In the genomic region with DNA sequence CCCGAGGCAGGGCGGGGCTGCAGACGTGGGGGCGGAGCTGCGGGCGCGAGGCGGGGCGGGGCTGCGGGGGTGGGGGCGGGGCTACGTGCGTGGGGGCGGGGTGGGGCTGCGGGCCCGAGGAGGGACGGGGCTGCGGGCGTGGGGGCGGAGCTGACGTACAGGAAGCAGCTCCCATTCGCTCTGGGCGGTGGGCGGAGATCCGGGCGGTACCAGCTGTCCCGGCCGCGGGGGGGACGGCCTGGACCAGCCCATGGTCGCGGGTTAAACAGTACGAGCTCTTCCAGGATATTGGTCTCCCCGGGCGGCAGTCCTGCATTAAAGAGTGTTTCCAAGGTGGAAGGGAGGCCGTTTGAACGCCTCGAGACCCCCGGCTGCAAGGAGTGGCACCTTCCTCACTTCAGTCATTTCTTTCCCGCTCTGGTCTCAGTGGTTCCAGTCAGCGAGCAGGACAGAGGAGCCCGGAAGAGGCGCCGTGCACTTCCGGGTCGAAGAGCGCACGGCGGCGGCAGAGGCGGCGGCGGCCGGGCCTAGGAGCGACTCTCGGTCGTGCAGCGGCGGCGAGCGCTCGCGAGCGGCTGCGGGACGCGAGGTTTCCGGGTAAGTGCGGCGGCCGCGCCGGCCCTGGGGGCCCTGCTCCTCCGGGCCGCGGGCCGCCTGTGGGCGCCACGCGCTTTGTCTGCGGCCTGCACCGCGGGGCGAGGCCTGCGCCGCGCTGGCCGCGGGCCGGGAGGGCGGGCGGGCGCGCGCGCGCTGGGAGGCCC, we compare ENCODE assay signal across 8 cellular contexts. TPM values are rescaled to one million over a fixed set of nuclear protein-coding genes. Genes with fewer than 3 reads are reported as not detected.
DNase-seq lines count a peak whose midpoint lies in the region; ATAC-seq, FAIRE-seq and TF ChIP-seq lines count a peak whose summit lies in the region.

PHRF1 (plus strand) TSS at position 475 of the 761 bp plus-strand sequence. CDS start 5,043 bp downstream, outside the sequence.

- H3K9me3 ChIP-seq in keratinocyte (ENCODE audit: control insufficient read depth, low read depth, low read length), result no peaks in the 10 kb centered on the region

- FAIRE-seq in keratinocyte (lab: Jason Lieb, UNC), result no peak

- no peaks in the 10 kb centered on the region for H3K27me3 ChIP-seq in keratinocyte (ENCODE audit: control insufficient read depth, extremely low read depth, insufficient read depth, low read length)

- no peaks in the 10 kb centered on the region for H3K27me3 Mint-ChIP-seq in central memory CD8-positive, alpha-beta T cell

- peak within 1 kb of the TSS; percentile 97 for H3K4me2 ChIP-seq in keratinocyte (ENCODE audit: control insufficient read depth, extremely low read depth, insufficient read depth, low read depth, low read length)

- H3K4me3 Mint-ChIP-seq in central memory CD8-positive, alpha-beta T cell, result peak within 1 kb of the TSS; percentile 93

- H3K4me1 ChIP-seq in keratinocyte (ENCODE audit: control insufficient read depth, extremely low read depth, insufficient read depth, low read length), result peaks cover 37% of the 10 kb centered on the region

- H3K9me3 Mint-ChIP-seq in central memory CD8-positive, alpha-beta T cell, result no peaks in the 10 kb centered on the region

- H3K36me3 Mint-ChIP-seq in central memory CD8-positive, alpha-beta T cell (ENCODE audit: insufficient read depth), result peaks cover 11% of the 10 kb centered on the region

- H3K27ac Mint-ChIP-seq in central memory CD8-positive, alpha-beta T cell (ENCODE audit: low read depth), result peak within 1 kb of the TSS; percentile 94

- dilution Hi-C loops in keratinocyte (cut with MboI; ENCODE audit: extremely low pct_ligation_motif_present, low sequenced_read_pairs), result no loop called here

- H3K79me2 ChIP-seq in keratinocyte (ENCODE audit: control insufficient read depth, insufficient read depth, low read length), result peaks cover 45% of the 10 kb centered on the region

- ATAC-seq in GM19043 (IDR thresholded peaks at IDR 0.05; ENCODE audit: low read depth, unreplicated experiment), result peak; percentile 77
- ATAC-seq in HG03354 (IDR thresholded peaks at IDR 0.05; ENCODE audit: poor library complexity, severe bottlenecking, unreplicated experiment), result peak; percentile 87
- peak; percentile 94 for ATAC-seq in activated CD4-positive, CD25-positive, alpha-beta regulatory T cell treated with anti-CD3 and anti-CD28 coated beads, Interleukin-2, amount 50 U/mL, for 24 hours
- peak; percentile 88 for ATAC-seq in central memory CD8-positive, alpha-beta T cell (replicated peaks; ENCODE audit: extremely low read depth, poor library complexity, severe bottlenecking)

- TF ChIP-seq CTCF in AG10803 (conservative IDR thresholded peaks at IDR 0.05; ENCODE audit: low read length) (no peak), keratinocyte (optimal IDR thresholded peaks at IDR 0.05 in 1 of 3, IDR thresholded peaks at IDR 0.05 in 1 of 3, conservative IDR thresholded peaks at IDR 0.05 in 1 of 3; ENCODE audit: extremely low read depth in 1 of 3, insufficient read depth in 2 of 3, low read length in 3 of 3) (no peak)

- H3K36me3 ChIP-seq in keratinocyte (ENCODE audit: control insufficient read depth in 2 of 2, extremely low read depth in 1 of 2, insufficient read depth in 2 of 2, low read length in 2 of 2), result peaks cover 4 to 7% of the 10 kb centered on the region in 2 experiments

- DNase-seq in AG10803 (ENCODE audit: low read depth) (peak; percentile 94), NCI-H446 treated with DMSO at 0.1 percent for 48 hours (lab: John Stamatoyannopoulos, UW) (peak; percentile 93), keratinocyte (ENCODE audit: low read depth, low spot score) (peak; percentile 50)
- peak; percentile 93 to 95 for DNase-seq in central memory CD8-positive, alpha-beta T cell (ENCODE audit: low spot score in 2 of 2)
- peak; percentile 86 to 94 (median 91) for DNase-seq in stimulated activated CD4-positive, alpha-beta T cell treated with anti-CD3 and anti-CD28 coated beads, Interleukin-12 subunit alpha, Interleukin-12 subunit beta, amount 100 ng/mL, for 48 hours (ENCODE audit: low read depth in 2 of 3, low spot score in 1 of 3)

- peak within 1 kb of the TSS; percentile 99 for H3K9ac ChIP-seq in keratinocyte (ENCODE audit: control insufficient read depth, extremely low read depth, insufficient read depth, low read length)

- peak within 1 kb of the TSS; percentile 98 for H3K27ac ChIP-seq in keratinocyte (ENCODE audit: control insufficient read depth, insufficient read depth, low read length)

- H4K20me1 ChIP-seq in keratinocyte (ENCODE audit: control insufficient read depth, extremely low read depth, insufficient read depth, low read length), result peaks cover 37% of the 10 kb centered on the region

- H3K4me3 ChIP-seq in AG10803 (ENCODE audit: low read length) (peak within 1 kb of the TSS; percentile 93), keratinocyte (ENCODE audit: control insufficient read depth in 2 of 3, extremely low read depth in 1 of 3, insufficient read depth in 2 of 3, low read depth in 1 of 3, low read length in 3 of 3) (peak within 1 kb of the TSS; percentile 78 to 97 (median 96))

- peaks cover 8% of the 10 kb centered on the region for H3K9me1 ChIP-seq in keratinocyte (ENCODE audit: control insufficient read depth, extremely low read depth, insufficient read depth, low read length)

- peak within 1 kb of the TSS; percentile 96 for H2AFZ ChIP-seq in keratinocyte (ENCODE audit: control insufficient read depth, low read length)

- H3K4me1 Mint-ChIP-seq in central memory CD8-positive, alpha-beta T cell, result peaks cover 43% of the 10 kb centered on the region

RNA-seq across cellular contexts. Expression of gene PHRF1, which starts in this region (rescaled TPM):
- polyA plus RNA-seq in keratinocyte, result 10.7 to 15.2 TPM (median 13.7 TPM) in 3 replicates
- 8.8 TPM for polyA plus RNA-seq in keratinocyte (2011; ENCODE audit: low read depth)
- polyA plus RNA-seq in keratinocyte (2011; cell fraction: cytosol; rRNA removed), result 5.8 and 13.6 TPM in 2 replicates
- polyA plus RNA-seq in keratinocyte (2011; cell fraction: nucleus; rRNA removed), result 27.9 and 36.6 TPM in 2 replicates
- polyA plus RNA-seq in keratinocyte (2012; ENCODE audit: low replicate concordance), result 10.3 and 23.2 TPM in 2 replicates
- polyA minus RNA-seq in keratinocyte, result 10.0 to 29.1 TPM (median 12.6 TPM) in 3 replicates
- 18.0 TPM for polyA minus RNA-seq in keratinocyte (2011; cell fraction: cytosol; rRNA and poly(A)+ RNA removed)
- polyA minus RNA-seq in keratinocyte (2011; cell fraction: nucleus; rRNA and poly(A)+ RNA removed), result 32.3 and 38.0 TPM in 2 replicates

Comparison
In these comparisons a context has a peak if more than half of its experiments do, and no peak if none do; other contexts are left out.
1. Peak in every context shown above with its lines: DNase-seq, ATAC-seq, H3K4me3 ChIP-seq and H3K27ac ChIP-seq.